Comparison of ENCODE assay signal across 22 cellular contexts in genomic region chr11:70521475-70522260, GRCh38.
DNase-seq lines count a peak whose midpoint lies in the region; ATAC-seq and TF ChIP-seq lines count a peak whose summit lies in the region.
"Had no signal": no experiment of that assay in that cellular context is flagged by ENCODE, and none has a peak within 500 bp of the region (broad histone marks: within the 10 kb centered on the region; RNA-seq: fewer than 3 reads in every experiment).

No MANE protein-coding gene starts in this region.

- H3K9me3 ChIP-seq in SK-N-SH (no peaks in the 10 kb centered on the region), OCI-LY3 (ENCODE audit: insufficient read depth, low read length) (no peaks in the 10 kb centered on the region), spleen (peaks cover 0 to 5% (median 0%) of the 10 kb centered on the region in 8 donors)
- H3K9me3 ChIP-seq: breast epithelium, heart right ventricle, Peyer's patch, sigmoid colon, uterus had no signal

- intact Hi-C loops in head of caudate nucleus (cut with DNase I): no loop called here
- intact Hi-C loops in spleen (cut with DNase I; ENCODE audit: low total_unique reads): no loop called here

- no peaks in the 10 kb centered on the region for H3K79me2 ChIP-seq in SK-N-SH (ENCODE audit: insufficient read depth)
- no peaks in the 10 kb centered on the region for H3K79me2 ChIP-seq in OCI-LY3 (ENCODE audit: low read length)

- POLR2A ChIA-PET in SK-N-SH (lab: Yijun Ruan, JAX): no interaction called here

- H3K4me2 ChIP-seq in SK-N-SH: no peak overlapping the region
- H3K4me2 ChIP-seq in OCI-LY3 (ENCODE audit: low read length): peak overlapping the region; percentile 85

- H2AFZ ChIP-seq in SK-N-SH (ENCODE audit: low read depth): no peak overlapping the region
- peak overlapping the region; percentile 21; the same call in 1 of the 2 replicates for H2AFZ ChIP-seq in OCI-LY3 (ENCODE audit: low read depth, low read length)

- no peak overlapping the region for H3K27ac ChIP-seq in SK-N-SH (ENCODE audit: low read depth in 2 of 2, low read length in 1 of 2)
- peak overlapping the region; percentile 75 for H3K27ac ChIP-seq in OCI-LY3 (ENCODE audit: low read length)
- H3K27ac ChIP-seq in spleen: no peak overlapping the region
- H3K27ac ChIP-seq: breast epithelium, heart right ventricle, Peyer's patch, sigmoid colon, uterus had no signal

- H3K4me1 ChIP-seq in SK-N-SH (ENCODE audit: control insufficient read depth in 1 of 2, insufficient read depth in 2 of 2, low read depth in 1 of 2, low read length in 1 of 2): peaks cover 0 to 43% of the 10 kb centered on the region in 2 experiments; a peak in 1 of 4 replicates
- H3K4me1 ChIP-seq in OCI-LY3 (ENCODE audit: low read length): peaks cover 57% of the 10 kb centered on the region
- H3K4me1 ChIP-seq in spleen: peaks cover 0 to 22% (median 4%) of the 10 kb centered on the region in 6 donors
- H3K4me1 ChIP-seq: breast epithelium, Peyer's patch, sigmoid colon, uterus had no signal

- TF ChIP-seq CTCF in SK-N-SH (IDR thresholded peaks at IDR 0.05): no peak
- TF ChIP-seq CTCF in OCI-LY3 (IDR thresholded peaks at IDR 0.05; ENCODE audit: low read depth, low read length): no peak; the same call in 1 of the 2 replicates
- TF ChIP-seq CTCF in spleen (IDR thresholded peaks at IDR 0.05 in 8 of 11, conservative IDR thresholded peaks at IDR 0.05 in 3 of 11): no peak

- H3K9ac ChIP-seq in SK-N-SH (no peak overlapping the region), OCI-LY3 (ENCODE audit: low read length) (peak overlapping the region; percentile 34; the same call in 1 of the 2 replicates)

- H4K20me1 ChIP-seq in SK-N-SH (ENCODE audit: insufficient read depth) (no peaks in the 10 kb centered on the region), OCI-LY3 (ENCODE audit: insufficient read depth, low read length) (no peaks in the 10 kb centered on the region)

- H3K36me3 ChIP-seq in SK-N-SH (replicated peaks in 1 of 2; ENCODE audit: control insufficient read depth in 1 of 2, insufficient read depth in 2 of 2, low read length in 1 of 2) (no peaks in the 10 kb centered on the region), OCI-LY3 (replicated peaks; ENCODE audit: low read depth, low read length) (no peaks in the 10 kb centered on the region), spleen (no peaks in the 10 kb centered on the region)
- H3K36me3 ChIP-seq: breast epithelium, heart right ventricle, Peyer's patch, sigmoid colon, uterus had no signal

- DNase-seq in SK-N-SH (peak; percentile 52), head of caudate nucleus (peak in 40 of 42 donors; percentile 33 to 91 (median 64)), spleen (peak; percentile 41)
- no peak for DNase-seq in activated CD8-positive, alpha-beta memory T cell treated with anti-CD3 and anti-CD28 coated beads, Interleukin-2, amount 50 U/mL, for 4 hours
- DNase-seq: activated CD4-positive, alpha-beta T cell treated with anti-CD3 and anti-CD28 coated beads, Interleukin-2, amount 50 U/mL, for 4 hours; activated T-cell treated with anti-CD3 and anti-CD28 coated beads, Interleukin-2, amount 50 U/mL, for 1 hour; CD4-positive, CD25-positive, alpha-beta regulatory T cell; DMS53; effector CD4-positive, alpha-beta T cell; heart right ventricle; mesendoderm; NCI-H1694; NCI-H526 treated with DMSO at 0.1 percent for 48 hours; sigmoid colon; uterus had no signal

- ATAC-seq in SK-N-SH treated with all-trans-retinoic acid at 6 μM for 48 hours: no peak
- no peak for ATAC-seq in HG03097 (IDR thresholded peaks at IDR 0.05; ENCODE audit: low FRiP score, unreplicated experiment)
- ATAC-seq in HG03432 (IDR thresholded peaks at IDR 0.05; ENCODE audit: unreplicated experiment): no peak
- ATAC-seq: HCT116, heart right ventricle had no signal

- H3K4me3 ChIP-seq in SK-N-SH (ENCODE audit: low read depth in 2 of 2, low read length in 1 of 2) (no peak overlapping the region), OCI-LY3 (ENCODE audit: low read length) (peak overlapping the region; percentile 55), spleen (no peak overlapping the region)
- H3K4me3 ChIP-seq: breast epithelium, heart right ventricle, Peyer's patch, sigmoid colon, uterus had no signal

- CTCF ChIA-PET in SK-N-SH (lab: Yijun Ruan, JAX): interaction anchor here (1.2 kb wide), 1 partner anchor 18 kb away, joined by 3 read pairs; no protein-coding TSS in a partner anchor

- no peaks in the 10 kb centered on the region for H3F3A ChIP-seq in SK-N-SH (replicated peaks; ENCODE audit: insufficient read depth)

- no peaks in the 10 kb centered on the region for H3K9me2 ChIP-seq in SK-N-SH

- no peak for TF ChIP-seq RAD21 in SK-N-SH (IDR thresholded peaks at IDR 0.05; ENCODE audit: low read length)

- TF ChIP-seq POLR2A in spleen (IDR thresholded peaks at IDR 0.05): no peak

- TF ChIP-seq EP300 in SK-N-SH (IDR thresholded peaks at IDR 0.05; ENCODE audit: borderline replicate concordance in 1 of 2, low read depth in 1 of 2, low read length in 1 of 2): no peak

- H3K27me3 ChIP-seq in SK-N-SH (ENCODE audit: insufficient read depth) (no peaks in the 10 kb centered on the region), OCI-LY3 (ENCODE audit: low read depth, low read length) (peaks cover 18% of the 10 kb centered on the region), spleen (replicated peaks in 1 of 7) (peaks cover 0 to 44% (median 0%) of the 10 kb centered on the region in 7 donors)
- H3K27me3 ChIP-seq: breast epithelium, Peyer's patch, sigmoid colon, uterus had no signal

- WGBS in SK-N-SH (ENCODE audit: low lambda C conversion rate): 50% methylated on average over 20 of the region's 20 CpGs
- 76 to 86% (median 82%) methylated on average over 20 of the region's 20 CpGs for WGBS in spleen, 5 donors

TF ChIP-seq in SK-N-SH, 30 proteins besides CTCF, POLR2A, EP300 and RAD21:
- no peak for TF ChIP-seq FOXM1 (IDR thresholded peaks at IDR 0.05; ENCODE audit: low read depth)
- TF ChIP-seq MEF2A (IDR thresholded peaks at IDR 0.05; ENCODE audit: borderline replicate concordance, low read depth): no peak
- no peak for TF ChIP-seq TAF1 (IDR thresholded peaks at IDR 0.05; ENCODE audit: borderline replicate concordance, low read depth, low read length)
- no peak for TF ChIP-seq REST (IDR thresholded peaks at IDR 0.05; ENCODE audit: low read depth, low read length)
- no peak for TF ChIP-seq TEAD4 (IDR thresholded peaks at IDR 0.05; ENCODE audit: borderline replicate concordance, insufficient read depth)

TF ChIP-seq in SK-N-SH treated with all-trans-retinoic acid at 6 μM for 48 hours, 23 proteins besides CTCF, POLR2A, EP300 and RAD21 (continues in another document):
- TF ChIP-seq, protein P1, sequence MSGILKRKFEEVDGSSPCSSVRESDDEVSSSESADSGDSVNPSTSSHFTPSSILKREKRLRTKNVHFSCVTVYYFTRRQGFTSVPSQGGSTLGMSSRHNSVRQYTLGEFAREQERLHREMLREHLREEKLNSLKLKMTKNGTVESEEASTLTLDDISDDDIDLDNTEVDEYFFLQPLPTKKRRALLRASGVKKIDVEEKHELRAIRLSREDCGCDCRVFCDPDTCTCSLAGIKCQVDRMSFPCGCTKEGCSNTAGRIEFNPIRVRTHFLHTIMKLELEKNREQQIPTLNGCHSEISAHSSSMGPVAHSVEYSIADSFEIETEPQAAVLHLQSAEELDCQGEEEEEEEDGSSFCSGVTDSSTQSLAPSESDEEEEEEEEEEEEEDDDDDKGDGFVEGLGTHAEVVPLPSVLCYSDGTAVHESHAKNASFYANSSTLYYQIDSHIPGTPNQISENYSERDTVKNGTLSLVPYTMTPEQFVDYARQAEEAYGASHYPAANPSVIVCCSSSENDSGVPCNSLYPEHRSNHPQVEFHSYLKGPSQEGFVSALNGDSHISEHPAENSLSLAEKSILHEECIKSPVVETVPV (CRISPR knock-in tag; IDR thresholded peaks at IDR 0.05): no peak
- TF ChIP-seq ARNTL (CRISPR knock-in tag; IDR thresholded peaks at IDR 0.05; ENCODE audit: borderline replicate concordance, low read depth) (no peak), ZFP30 (CRISPR knock-in tag; IDR thresholded peaks at IDR 0.05) (no peak), SNAI2 (CRISPR knock-in tag; IDR thresholded peaks at IDR 0.05) (no peak), GLIS3 (CRISPR knock-in tag; IDR thresholded peaks at IDR 0.05) (no peak), ZNF8 (CRISPR knock-in tag; IDR thresholded peaks at IDR 0.05) (no peak), CSDC2 (CRISPR knock-in tag; IDR thresholded peaks at IDR 0.05) (no peak), PPARA (CRISPR knock-in tag; IDR thresholded peaks at IDR 0.05; ENCODE audit: borderline replicate concordance) (no peak), ZFP3 (CRISPR knock-in tag; IDR thresholded peaks at IDR 0.05) (no peak), ZNF565 (CRISPR knock-in tag; conservative IDR thresholded peaks at IDR 0.05; ENCODE audit: low read depth) (no peak), CREB5 (CRISPR knock-in tag; IDR thresholded peaks at IDR 0.05; ENCODE audit: low read depth) (no peak), BACH2 (CRISPR knock-in tag; IDR thresholded peaks at IDR 0.05; ENCODE audit: borderline replicate concordance) (no peak), ZC3H10 (CRISPR knock-in tag; IDR thresholded peaks at IDR 0.05) (no peak)
- TF ChIP-seq, protein P2, sequence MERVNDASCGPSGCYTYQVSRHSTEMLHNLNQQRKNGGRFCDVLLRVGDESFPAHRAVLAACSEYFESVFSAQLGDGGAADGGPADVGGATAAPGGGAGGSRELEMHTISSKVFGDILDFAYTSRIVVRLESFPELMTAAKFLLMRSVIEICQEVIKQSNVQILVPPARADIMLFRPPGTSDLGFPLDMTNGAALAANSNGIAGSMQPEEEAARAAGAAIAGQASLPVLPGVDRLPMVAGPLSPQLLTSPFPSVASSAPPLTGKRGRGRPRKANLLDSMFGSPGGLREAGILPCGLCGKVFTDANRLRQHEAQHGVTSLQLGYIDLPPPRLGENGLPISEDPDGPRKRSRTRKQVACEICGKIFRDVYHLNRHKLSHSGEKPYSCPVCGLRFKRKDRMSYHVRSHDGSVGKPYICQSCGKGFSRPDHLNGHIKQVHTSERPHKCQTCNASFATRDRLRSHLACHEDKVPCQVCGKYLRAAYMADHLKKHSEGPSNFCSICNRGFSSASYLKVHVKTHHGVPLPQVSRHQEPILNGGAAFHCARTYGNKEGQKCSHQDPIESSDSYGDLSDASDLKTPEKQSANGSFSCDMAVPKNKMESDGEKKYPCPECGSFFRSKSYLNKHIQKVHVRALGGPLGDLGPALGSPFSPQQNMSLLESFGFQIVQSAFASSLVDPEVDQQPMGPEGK (CRISPR knock-in tag; IDR thresholded peaks at IDR 0.05; ENCODE audit: borderline replicate concordance): no peak
